In genomic region chr3:37309945-37310665, GRCh38 we compare ENCODE assay signal across 19 cellular contexts.
A peak's percentile ranks its signal among the peaks of the same experiment; 100 is the strongest.
DNase-seq lines count a peak whose midpoint lies in the region; ATAC-seq and TF ChIP-seq lines count a peak whose summit lies in the region.
"Had no signal": no experiment of that assay in that cellular context is flagged by ENCODE, and none has a peak within 500 bp of the region (broad histone marks: within the 10 kb centered on the region; RNA-seq: fewer than 3 reads in every experiment).

No MANE protein-coding gene starts in this region.

- no peak overlapping the region for H3K4me3 ChIP-seq in transverse colon
- H3K4me3 ChIP-seq: lung, SJSA1, upper lobe of right lung had no signal

- TF ChIP-seq POLR2A in transverse colon (IDR thresholded peaks at IDR 0.05): no peak

- in situ Hi-C loops in transverse colon (cut with MboI; ENCODE audit: low pct_ligation_motif_present in 1 of 4, low pct_unique_long_range_greater_than_20kb in 1 of 4, low sequenced_read_pairs in 3 of 4): no loop called here

- H3K4me3 Mint-ChIP-seq in activated naive CD4-positive, alpha-beta T cell treated with anti-CD3 and anti-CD28 coated beads, Interleukin-2, amount 10 ng/mL, durations not matched to agents 7 days and 5 days: no peak overlapping the region
- no peak overlapping the region for H3K4me3 Mint-ChIP-seq in endothelial cell (ENCODE audit: unreplicated experiment)
- H3K4me3 Mint-ChIP-seq in stimulated activated effector memory CD8-positive, alpha-beta T cell treated with anti-CD3 and anti-CD28 coated beads, Interleukin-12 subunit alpha, Interleukin-12 subunit beta, amount 100 ng/mL, for 72 hours: no peak overlapping the region
- H3K4me3 Mint-ChIP-seq: activated naive CD8-positive, alpha-beta T cell treated with anti-CD3 and anti-CD28 coated beads for 36 hours; activated T-helper 1 cell treated with anti-CD3 and anti-CD28 coated beads, Interleukin-12 subunit alpha, Interleukin-12 subunit beta, Interleukin-2, Interleukin-4 antibody, amounts not matched to agents 30 ng/mL and 10 ng/mL and 1 ng/mL, durations not matched to agents 14 hours and 24 hours and 36 hours had no signal

- no peaks in the 10 kb centered on the region for H3K9me3 ChIP-seq in transverse colon
- H3K9me3 ChIP-seq: SJSA1, upper lobe of right lung had no signal

- no peak for TF ChIP-seq EP300 in transverse colon (IDR thresholded peaks at IDR 0.05; ENCODE audit: low read depth)

- peak overlapping the region; percentile 29 for H3K27ac Mint-ChIP-seq in activated naive CD4-positive, alpha-beta T cell treated with anti-CD3 and anti-CD28 coated beads, Interleukin-2, amount 10 ng/mL, durations not matched to agents 7 days and 5 days
- peak overlapping the region; percentile 90 for H3K27ac Mint-ChIP-seq in endothelial cell (ENCODE audit: unreplicated experiment)
- peak overlapping the region; percentile 37 for H3K27ac Mint-ChIP-seq in stimulated activated effector memory CD8-positive, alpha-beta T cell treated with anti-CD3 and anti-CD28 coated beads, Interleukin-12 subunit alpha, Interleukin-12 subunit beta, amount 100 ng/mL, for 72 hours
- H3K27ac Mint-ChIP-seq: activated naive CD8-positive, alpha-beta T cell treated with anti-CD3 and anti-CD28 coated beads for 36 hours; activated T-helper 1 cell treated with anti-CD3 and anti-CD28 coated beads, Interleukin-12 subunit alpha, Interleukin-12 subunit beta, Interleukin-2, Interleukin-4 antibody, amounts not matched to agents 30 ng/mL and 10 ng/mL and 1 ng/mL, durations not matched to agents 14 hours and 24 hours and 36 hours had no signal

- H3K4me1 ChIP-seq in transverse colon: no peaks in the 10 kb centered on the region
- H3K4me1 ChIP-seq: SJSA1 had no signal

- intact Hi-C loops in transverse colon (cut with DNase I; ENCODE audit: low total_unique reads): no loop called here

- CTCF ChIA-PET in activated naive CD4-positive, alpha-beta T cell treated with anti-CD3 and anti-CD28 coated beads, Interleukin-2, amount 10 ng/mL, durations not matched to agents 7 days and 5 days (lab: Charles Lee): interaction anchor here (1.0 to 3.5 kb wide), 2 partner anchors 13 to 15 kb away, joined by 3 to 12 read pairs; no protein-coding TSS in a partner anchor

- no peaks in the 10 kb centered on the region for H3K9me3 Mint-ChIP-seq in activated naive CD4-positive, alpha-beta T cell treated with anti-CD3 and anti-CD28 coated beads, Interleukin-2, amount 10 ng/mL, durations not matched to agents 7 days and 5 days
- peaks cover 4% of the 10 kb centered on the region for H3K9me3 Mint-ChIP-seq in endothelial cell (ENCODE audit: unreplicated experiment)
- no peaks in the 10 kb centered on the region for H3K9me3 Mint-ChIP-seq in stimulated activated effector memory CD8-positive, alpha-beta T cell treated with anti-CD3 and anti-CD28 coated beads, Interleukin-12 subunit alpha, Interleukin-12 subunit beta, amount 100 ng/mL, for 72 hours
- H3K9me3 Mint-ChIP-seq: activated naive CD8-positive, alpha-beta T cell treated with anti-CD3 and anti-CD28 coated beads for 36 hours; activated T-helper 1 cell treated with anti-CD3 and anti-CD28 coated beads, Interleukin-12 subunit alpha, Interleukin-12 subunit beta, Interleukin-2, Interleukin-4 antibody, amounts not matched to agents 30 ng/mL and 10 ng/mL and 1 ng/mL, durations not matched to agents 14 hours and 24 hours and 36 hours had no signal

- ATAC-seq in stimulated activated effector memory CD8-positive, alpha-beta T cell treated with anti-CD3 and anti-CD28 coated beads, Interleukin-12 subunit alpha, Interleukin-12 subunit beta, amount 100 ng/mL, for 72 hours: no peak
- no peak for ATAC-seq in GM19467 (IDR thresholded peaks at IDR 0.05; ENCODE audit: unreplicated experiment)

- no peaks in the 10 kb centered on the region for H3K27me3 Mint-ChIP-seq in activated naive CD4-positive, alpha-beta T cell treated with anti-CD3 and anti-CD28 coated beads, Interleukin-2, amount 10 ng/mL, durations not matched to agents 7 days and 5 days
- no peaks in the 10 kb centered on the region for H3K27me3 Mint-ChIP-seq in endothelial cell (ENCODE audit: unreplicated experiment)
- H3K27me3 Mint-ChIP-seq: activated naive CD8-positive, alpha-beta T cell treated with anti-CD3 and anti-CD28 coated beads for 36 hours had no signal

- DNase-seq in activated naive CD4-positive, alpha-beta T cell treated with anti-CD3 and anti-CD28 coated beads, Interleukin-2, amount 10 ng/mL, durations not matched to agents 7 days and 5 days: no peak
- DNase-seq in activated naive CD4-positive, alpha-beta T cell (lab: John Stamatoyannopoulos, UW): no peak
- DNase-seq in LHCN-M2 (ENCODE audit: low read depth): peak; percentile 73
- DNase-seq in endothelial cell (ENCODE audit: low spot score): no peak
- no peak for DNase-seq in stimulated activated effector memory CD8-positive, alpha-beta T cell treated with anti-CD3 and anti-CD28 coated beads, Interleukin-12 subunit alpha, Interleukin-12 subunit beta, amount 100 ng/mL, for 72 hours (ENCODE audit: low spot score in 2 of 2)
- no peak for DNase-seq in NCI-H526 treated with DMSO at 0.1 percent for 48 hours (lab: John Stamatoyannopoulos, UW)
- no peak for DNase-seq in transverse colon
- DNase-seq: activated CD4-positive, alpha-beta T cell treated with anti-CD3 and anti-CD28 coated beads for 48 hours; activated naive CD8-positive, alpha-beta T cell treated with anti-CD3 and anti-CD28 coated beads for 36 hours; erythroblast; KBM-7; NCI-H187 treated with DMSO at 0.1 percent for 48 hours; NCI-H345; NK-92 treated with Interleukin-12 subunit alpha and Interleukin-12 subunit beta, amount 100 ng/mL, for 24 hours; upper lobe of right lung had no signal

- no peaks in the 10 kb centered on the region for H3K27me3 ChIP-seq in transverse colon
- H3K27me3 ChIP-seq: SJSA1, upper lobe of right lung had no signal

- H3K36me3 ChIP-seq in transverse colon: peaks cover 0 to 15% (median 5%) of the 10 kb centered on the region in 4 donors

- TF ChIP-seq CTCF in endothelial cell (IDR thresholded peaks at IDR 0.05; ENCODE audit: unreplicated experiment) (no peak), transverse colon (IDR thresholded peaks at IDR 0.05) (no peak)

- H3K36me3 Mint-ChIP-seq in activated naive CD4-positive, alpha-beta T cell treated with anti-CD3 and anti-CD28 coated beads, Interleukin-2, amount 10 ng/mL, durations not matched to agents 7 days and 5 days: peaks cover 13% of the 10 kb centered on the region
- H3K36me3 Mint-ChIP-seq in endothelial cell (ENCODE audit: low read depth, unreplicated experiment): peaks cover 4% of the 10 kb centered on the region
- peaks cover 59% of the 10 kb centered on the region for H3K36me3 Mint-ChIP-seq in stimulated activated effector memory CD8-positive, alpha-beta T cell treated with anti-CD3 and anti-CD28 coated beads, Interleukin-12 subunit alpha, Interleukin-12 subunit beta, amount 100 ng/mL, for 72 hours

- no peak overlapping the region for H3K27ac ChIP-seq in transverse colon
- H3K27ac ChIP-seq: SJSA1, upper lobe of right lung had no signal

- H3K4me1 Mint-ChIP-seq in activated naive CD4-positive, alpha-beta T cell treated with anti-CD3 and anti-CD28 coated beads, Interleukin-2, amount 10 ng/mL, durations not matched to agents 7 days and 5 days: peaks cover 10% of the 10 kb centered on the region
- H3K4me1 Mint-ChIP-seq in endothelial cell (ENCODE audit: unreplicated experiment): peaks cover 13% of the 10 kb centered on the region
- peaks cover 15% of the 10 kb centered on the region for H3K4me1 Mint-ChIP-seq in stimulated activated effector memory CD8-positive, alpha-beta T cell treated with anti-CD3 and anti-CD28 coated beads, Interleukin-12 subunit alpha, Interleukin-12 subunit beta, amount 100 ng/mL, for 72 hours

Comparison
In these comparisons a context has a peak if more than half of its experiments do, and no peak if none do; other contexts are left out.
1. H3K27ac Mint-ChIP-seq: peak in every context shown above with its lines; median percentile 90 in endothelial cell; 37 in stimulated activated effector memory CD8-positive, alpha-beta T cell treated with anti-CD3 and anti-CD28 coated beads, Interleukin-12 subunit alpha, Interleukin-12 subunit beta, amount 100 ng/mL, for 72 hours; 29 in activated naive CD4-positive, alpha-beta T cell treated with anti-CD3 and anti-CD28 coated beads, Interleukin-2, amount 10 ng/mL, durations not matched to agents 7 days and 5 days.